Comparison of ENCODE assay signal across 30 cellular contexts in genomic region chr15:100515758-100516157, GRCh38. TPM values are rescaled to one million over a fixed set of nuclear protein-coding genes. Genes with fewer than 3 reads are reported as not detected.
DNase-seq lines count a peak whose midpoint lies in the region; ATAC-seq, FAIRE-seq and TF ChIP-seq lines count a peak whose summit lies in the region.
"Had no signal": no experiment of that assay in that cellular context is flagged by ENCODE, and none has a peak within 500 bp of the region (broad histone marks: within the 10 kb centered on the region; RNA-seq: fewer than 3 reads in every experiment).

No MANE protein-coding gene starts in this region.

- in situ Hi-C loops in HepG2 (cut with HindIII; ENCODE audit: extremely low pct_ligation_motif_present, low pct_unique_long_range_greater_than_20kb): no loop called here

- H3K4ac ChIP-seq in H9 (ENCODE audit: low read depth, low read length): no peak overlapping the region
- H3K4ac ChIP-seq in mesenchymal stem cell (ENCODE audit: low read depth in 1 of 2, low read length in 2 of 2): no peak overlapping the region

- TF ChIP-seq POLR2A in HepG2 (IDR thresholded peaks at IDR 0.05; ENCODE audit: insufficient read depth in 1 of 2, low read depth in 2 of 2, low read length in 2 of 2): no peak

- DNase-seq in Daoy (ENCODE audit: low read depth) (peak; percentile 4), H9 (no peak), mesenchymal stem cell (no peak), HepG2 (ENCODE audit: low spot score) (no peak), T1000 (lab: John Stamatoyannopoulos, UW) (no peak)
- no peak for DNase-seq in naive thymus-derived CD4-positive, alpha-beta T cell
- DNase-seq: activated CD4-positive, alpha-beta T cell treated with anti-CD3 and anti-CD28 coated beads, Interleukin-2, amount 50 U/mL, for 4 hours; activated effector memory CD4-positive, alpha-beta T cell treated with Interleukin-2 at 50 U/mL for 16 hours; CD8-positive, alpha-beta T cell; DMS 273 treated with DMSO at 0.1 percent for 48 hours; effector CD4-positive, alpha-beta T cell; erythroblast; GOT3; kidney; lower lobe of right lung; NCI-H146; NCI-H2171; NCI-H526 treated with DMSO at 0.1 percent for 48 hours; right lobe of liver; SK-N-SH; stimulated activated CD4-positive, alpha-beta T cell treated with anti-CD3 and anti-CD28 coated beads, Interleukin-15, amount 100 ng/mL, for 24 hours; T-helper 17 cell; thyroid gland had no signal

- no peaks in the 10 kb centered on the region for H3K9me3 ChIP-seq in H9 (ENCODE audit: control insufficient read depth, low read depth, low read length)
- H3K9me3 ChIP-seq in naive thymus-derived CD4-positive, alpha-beta T cell (ENCODE audit: control insufficient read depth in 2 of 3, low read length in 3 of 3): no peaks in the 10 kb centered on the region
- no peaks in the 10 kb centered on the region for H3K9me3 ChIP-seq in mesenchymal stem cell (ENCODE audit: control insufficient read depth, low read length)
- H3K9me3 ChIP-seq in HepG2 (ENCODE audit: low read length): no peaks in the 10 kb centered on the region
- H3K9me3 ChIP-seq: lower lobe of right lung, right lobe of liver, SK-N-SH, thyroid gland had no signal

- H3K27me3 ChIP-seq in H9 (ENCODE audit: insufficient read depth, low read length) (no peaks in the 10 kb centered on the region), mesenchymal stem cell (ENCODE audit: control insufficient read depth in 1 of 2, insufficient read depth in 1 of 2, low read length in 2 of 2) (no peaks in the 10 kb centered on the region), HepG2 (ENCODE audit: control insufficient read depth in 1 of 2, insufficient read depth in 2 of 2, low read length in 2 of 2) (no peaks in the 10 kb centered on the region; a peak in 1 of 5 replicates)
- H3K27me3 ChIP-seq in naive thymus-derived CD4-positive, alpha-beta T cell (ENCODE audit: control insufficient read depth in 2 of 2, insufficient read depth in 2 of 2, low read length in 2 of 2): no peaks in the 10 kb centered on the region
- H3K27me3 ChIP-seq: right lobe of liver, thyroid gland had no signal

- no peaks in the 10 kb centered on the region for H3K23me2 ChIP-seq in H9 (ENCODE audit: insufficient read length, low read depth, low read length, poor library complexity, severe bottlenecking)

- H3K18ac ChIP-seq in H9 (ENCODE audit: insufficient read length, low read depth, low read length) (no peak overlapping the region), mesenchymal stem cell (ENCODE audit: low read depth in 1 of 2, low read length in 2 of 2) (no peak overlapping the region)

- POLR2A ChIA-PET in naive thymus-derived CD4-positive, alpha-beta T cell (lab: Charles Lee): interaction anchor here (0.6 kb wide), 1 partner anchor 13 kb away, joined by 3 read pairs; the partner anchor contains the start of gene CERS3
- POLR2A ChIA-PET in HepG2 (lab: Yijun Ruan, JAX): no interaction called here

- BruUV-seq in HepG2 (replicated peaks; lab: Mats Ljungman, UMichigan): no TSS peak

- no peak overlapping the region for H3K56ac ChIP-seq in H9 (ENCODE audit: insufficient read length, low read depth, low read length)

- WGBS in H9 (ENCODE audit: extremely low coverage, insufficient read length, low lambda C conversion rate): no CpG with 5 or more reads among the region's 4 CpGs
- WGBS in mesenchymal stem cell: 83% methylated on average over 4 of the region's 4 CpGs
- 58% methylated on average over 4 of the region's 4 CpGs for WGBS in HepG2 (ENCODE audit: low lambda C conversion rate)

- peak overlapping the region; percentile 9 for H4K5ac ChIP-seq in H9 (ENCODE audit: insufficient read length, low read depth, low read length)

- no peak overlapping the region for H3K4me3 Mint-ChIP-seq in H9
- no peak overlapping the region for H3K4me3 Mint-ChIP-seq in activated T-helper 17 cell treated with anti-CD3 and anti-CD28 coated beads, Interleukin-2, amount 50 U/mL, for 72 hours
- H3K4me3 Mint-ChIP-seq in naive thymus-derived CD4-positive, alpha-beta T cell: no peak overlapping the region
- H3K4me3 Mint-ChIP-seq: brain; CD8-positive, alpha-beta T cell; neural crest cell; stimulated activated naive CD8-positive, alpha-beta T cell treated with anti-CD3 and anti-CD28 coated beads, Interleukin-15, Interleukin-2, amounts not matched to agents 100 ng/mL and 50 ng/mL, for 24 hours; T-helper 17 cell had no signal

- H2BK15ac ChIP-seq in H9 (ENCODE audit: low read depth, low read length) (no peak overlapping the region), mesenchymal stem cell (ENCODE audit: low read depth, poor library complexity, severe bottlenecking) (no peak overlapping the region)

- H3K9me3 Mint-ChIP-seq in H9: no peaks in the 10 kb centered on the region
- H3K9me3 Mint-ChIP-seq in activated T-helper 17 cell treated with anti-CD3 and anti-CD28 coated beads, Interleukin-2, amount 50 U/mL, for 72 hours: no peaks in the 10 kb centered on the region
- H3K9me3 Mint-ChIP-seq in naive thymus-derived CD4-positive, alpha-beta T cell: peaks cover 0 to 3% (median 0%) of the 10 kb centered on the region in 11 donors
- H3K9me3 Mint-ChIP-seq: brain; CD8-positive, alpha-beta T cell; stimulated activated naive CD8-positive, alpha-beta T cell treated with anti-CD3 and anti-CD28 coated beads, Interleukin-15, Interleukin-2, amounts not matched to agents 100 ng/mL and 50 ng/mL, for 24 hours had no signal

- H3K23ac ChIP-seq in H9 (ENCODE audit: insufficient read length, low read depth, low read length): no peak overlapping the region
- H3K23ac ChIP-seq in mesenchymal stem cell (ENCODE audit: low read length in 2 of 2): no peak overlapping the region

- H4K20me1 ChIP-seq in H9 (ENCODE audit: control insufficient read depth, insufficient read depth, insufficient read length) (no peaks in the 10 kb centered on the region), HepG2 (ENCODE audit: insufficient read depth, low read length) (no peaks in the 10 kb centered on the region)

- H3T11ph ChIP-seq in H9 (ENCODE audit: low read length): no peak overlapping the region

- CTCF ChIA-PET in naive thymus-derived CD4-positive, alpha-beta T cell (lab: Charles Lee): no interaction called here
- CTCF ChIA-PET in HepG2 (lab: Yijun Ruan, JAX; ENCODE audit: low intra/inter-chr PET ratio, low total read pairs): no interaction called here

- no peak overlapping the region for H2BK20ac ChIP-seq in H9 (ENCODE audit: low read depth, low read length, poor library complexity, severe bottlenecking)

- H3K79me1 ChIP-seq in H9 (ENCODE audit: insufficient read depth, low read depth, low read length, poor library complexity, severe bottlenecking) (no peaks in the 10 kb centered on the region), mesenchymal stem cell (replicated peaks; ENCODE audit: low read length, poor library complexity, severe bottlenecking) (no peaks in the 10 kb centered on the region)

- H3K27me3 Mint-ChIP-seq in H9 (ENCODE audit: low read depth): no peaks in the 10 kb centered on the region; the same call in none of the 2 replicates
- H3K27me3 Mint-ChIP-seq in activated T-helper 17 cell treated with anti-CD3 and anti-CD28 coated beads, Interleukin-2, amount 50 U/mL, for 72 hours: no peaks in the 10 kb centered on the region
- peaks cover 0 to 11% (median 0%) of the 10 kb centered on the region in 5 donors for H3K27me3 Mint-ChIP-seq in naive thymus-derived CD4-positive, alpha-beta T cell
- H3K27me3 Mint-ChIP-seq: stimulated activated naive CD8-positive, alpha-beta T cell treated with anti-CD3 and anti-CD28 coated beads, Interleukin-15, Interleukin-2, amounts not matched to agents 100 ng/mL and 50 ng/mL, for 24 hours; T-helper 17 cell had no signal

- no peaks in the 10 kb centered on the region for H3K36me3 Mint-ChIP-seq in H9 (ENCODE audit: insufficient read depth in 1 of 3, low read depth in 3 of 3)
- H3K36me3 Mint-ChIP-seq in activated T-helper 17 cell treated with anti-CD3 and anti-CD28 coated beads, Interleukin-2, amount 50 U/mL, for 72 hours (ENCODE audit: low read depth): no peaks in the 10 kb centered on the region
- H3K36me3 Mint-ChIP-seq in naive thymus-derived CD4-positive, alpha-beta T cell: peaks cover 0 to 21% (median 0%) of the 10 kb centered on the region in 5 donors
- H3K36me3 Mint-ChIP-seq: brain; CD8-positive, alpha-beta T cell had no signal

- H2BK5ac ChIP-seq in H9 (ENCODE audit: insufficient read length, low read length): no peak overlapping the region
- no peak overlapping the region for H2BK5ac ChIP-seq in mesenchymal stem cell (ENCODE audit: low read depth, low read length, poor library complexity, severe bottlenecking)

- peak; percentile 45 for ATAC-seq in activated T-helper 17 cell treated with anti-CD3 and anti-CD28 coated beads, Interleukin-2, amount 50 U/mL, for 72 hours (replicated peaks)
- peak; percentile 50 for ATAC-seq in naive thymus-derived CD4-positive, alpha-beta T cell
- ATAC-seq in HepG2: no peak
- ATAC-seq: CD8-positive, alpha-beta T cell; K562; lower lobe of right lung; T-helper 17 cell had no signal

- no peak overlapping the region for H2AK5ac ChIP-seq in H9 (ENCODE audit: insufficient read length, low read length)
- no peak overlapping the region for H2AK5ac ChIP-seq in mesenchymal stem cell (ENCODE audit: low read length, severe bottlenecking)

- H3K4me1 Mint-ChIP-seq in H9: peaks cover 0 to 4% of the 10 kb centered on the region in 2 experiments; a peak in 2 of 4 replicates
- peaks cover 5% of the 10 kb centered on the region for H3K4me1 Mint-ChIP-seq in activated T-helper 17 cell treated with anti-CD3 and anti-CD28 coated beads, Interleukin-2, amount 50 U/mL, for 72 hours
- H3K4me1 Mint-ChIP-seq in naive thymus-derived CD4-positive, alpha-beta T cell: peaks cover 0 to 23% (median 16%) of the 10 kb centered on the region in 7 donors
- H3K4me1 Mint-ChIP-seq: neural crest cell had no signal

- H3K4me3 ChIP-seq in naive thymus-derived CD4-positive, alpha-beta T cell (ENCODE audit: low read length): no peak overlapping the region
- H3K4me3 ChIP-seq in mesenchymal stem cell (ENCODE audit: insufficient read depth in 1 of 2, low read depth in 1 of 2, low read length in 2 of 2): no peak overlapping the region
- no peak overlapping the region for H3K4me3 ChIP-seq in HepG2 (replicated peaks in 1 of 3; ENCODE audit: insufficient read depth in 1 of 3, low read depth in 2 of 3, low read length in 3 of 3)
- H3K4me3 ChIP-seq: K562, lower lobe of right lung, right lobe of liver, thyroid gland had no signal

- no peak overlapping the region for H3K4me2 ChIP-seq in H9 (ENCODE audit: insufficient read depth, insufficient read length, low read length)
- no peak overlapping the region for H3K4me2 ChIP-seq in mesenchymal stem cell (ENCODE audit: low read length, poor library complexity, severe bottlenecking)
- H3K4me2 ChIP-seq in HepG2 (ENCODE audit: low read depth, low read length): no peak overlapping the region
- H3K4me2 ChIP-seq: SK-N-SH had no signal

- H2BK12ac ChIP-seq in H9 (ENCODE audit: insufficient read length, low read depth, low read length) (no peak overlapping the region), mesenchymal stem cell (ENCODE audit: low read length in 2 of 2) (no peak overlapping the region)

- no peak overlapping the region for H4K91ac ChIP-seq in H9 (ENCODE audit: insufficient read length, low read depth, low read length)
- H4K91ac ChIP-seq in mesenchymal stem cell (ENCODE audit: low read length): no peak overlapping the region

- no peak overlapping the region for H3K27ac Mint-ChIP-seq in H9
- no peak overlapping the region for H3K27ac Mint-ChIP-seq in activated T-helper 17 cell treated with anti-CD3 and anti-CD28 coated beads, Interleukin-2, amount 50 U/mL, for 72 hours
- peak overlapping the region in 4 of 9 donors; percentile 1 to 67 (median 42) for H3K27ac Mint-ChIP-seq in naive thymus-derived CD4-positive, alpha-beta T cell
- H3K27ac Mint-ChIP-seq: CD8-positive, alpha-beta T cell; stimulated activated naive CD8-positive, alpha-beta T cell treated with anti-CD3 and anti-CD28 coated beads, Interleukin-15, Interleukin-2, amounts not matched to agents 100 ng/mL and 50 ng/mL, for 24 hours; T-helper 17 cell had no signal

- no peak overlapping the region for H4K8ac ChIP-seq in H9 (replicated peaks; ENCODE audit: insufficient read length, low read depth, low read length)
- no peak overlapping the region for H4K8ac ChIP-seq in mesenchymal stem cell (ENCODE audit: low read length)

- no peak overlapping the region for H3K9ac ChIP-seq in H9 (ENCODE audit: extremely low read depth, insufficient read length, low read length)
- no peak overlapping the region for H3K9ac ChIP-seq in mesenchymal stem cell (ENCODE audit: low read length)
- no peak overlapping the region for H3K9ac ChIP-seq in HepG2 (ENCODE audit: insufficient read depth, low read depth, low read length)
- H3K9ac ChIP-seq: SK-N-SH had no signal

- H3K27ac ChIP-seq in H9 (ENCODE audit: insufficient read length, low read depth, low read length) (no peak overlapping the region), mesenchymal stem cell (ENCODE audit: low read length, poor library complexity, severe bottlenecking) (no peak overlapping the region), HepG2 (ENCODE audit: extremely low read length, insufficient read depth, low read length) (no peak overlapping the region)
- no peak overlapping the region for H3K27ac ChIP-seq in naive thymus-derived CD4-positive, alpha-beta T cell (ENCODE audit: low read depth, low read length)
- H3K27ac ChIP-seq: lower lobe of right lung, thyroid gland, VCaP had no signal

- intact Hi-C loops in naive thymus-derived CD4-positive, alpha-beta T cell (cut with micrococcal nuclease): no loop called here
- intact Hi-C loops in HepG2 (cut with micrococcal nuclease; ENCODE audit: unreplicated experiment): no loop called here

- H2BK120ac ChIP-seq in H9 (ENCODE audit: low read depth, low read length, poor library complexity, severe bottlenecking) (no peak overlapping the region), mesenchymal stem cell (ENCODE audit: low read depth, low read length) (no peak overlapping the region)

- no peaks in the 10 kb centered on the region for H3K79me2 ChIP-seq in H9 (ENCODE audit: insufficient read depth, low read length)
- H3K79me2 ChIP-seq in HepG2 (ENCODE audit: insufficient read depth, low read length): no peaks in the 10 kb centered on the region

- TF ChIP-seq CTCF in H9 (conservative IDR thresholded peaks at IDR 0.05): no peak
- no peak for TF ChIP-seq CTCF in HepG2 (CRISPR knock-in tag; IDR thresholded peaks at IDR 0.05)

- TF ChIP-seq EP300 in HepG2 (IDR thresholded peaks at IDR 0.05; ENCODE audit: low read depth in 2 of 2, low read length in 2 of 2) (no peak), HepG2 (CRISPR knock-in tag; IDR thresholded peaks at IDR 0.05; ENCODE audit: borderline replicate concordance) (no peak)

- no peak for TF ChIP-seq RAD21 in HepG2 (CRISPR knock-in tag; IDR thresholded peaks at IDR 0.05)

- H3K4me1 ChIP-seq in H9 (ENCODE audit: insufficient read depth, low read length) (no peaks in the 10 kb centered on the region), mesenchymal stem cell (ENCODE audit: control insufficient read depth, insufficient read depth, low read depth, low read length) (no peaks in the 10 kb centered on the region), HepG2 (ENCODE audit: insufficient read depth, low read length) (no peaks in the 10 kb centered on the region)
- peaks cover 9 to 12% of the 10 kb centered on the region in 2 donors for H3K4me1 ChIP-seq in naive thymus-derived CD4-positive, alpha-beta T cell (ENCODE audit: control insufficient read depth in 2 of 2, insufficient read depth in 2 of 2, low read length in 2 of 2)
- H3K4me1 ChIP-seq: thyroid gland had no signal

- H2AFZ ChIP-seq in H9 (ENCODE audit: low read length) (no peak overlapping the region), mesenchymal stem cell (ENCODE audit: low read depth, low read length) (no peak overlapping the region), HepG2 (ENCODE audit: low read length) (no peak overlapping the region)

- no peaks in the 10 kb centered on the region for H3K36me3 ChIP-seq in naive thymus-derived CD4-positive, alpha-beta T cell (ENCODE audit: control insufficient read depth in 2 of 3, insufficient read depth in 3 of 3, low read length in 3 of 3)
- H3K36me3 ChIP-seq in mesenchymal stem cell (ENCODE audit: control insufficient read depth in 1 of 2, insufficient read depth in 2 of 2, low read depth in 1 of 2, low read length in 2 of 2) (no peaks in the 10 kb centered on the region), HepG2 (replicated peaks in 1 of 2; ENCODE audit: control insufficient read depth in 1 of 2, insufficient read depth in 2 of 2, low read length in 2 of 2) (no peaks in the 10 kb centered on the region)
- H3K36me3 ChIP-seq: lower lobe of right lung, right lobe of liver, thyroid gland had no signal

- no peak for FAIRE-seq in HepG2 (lab: Jason Lieb, UNC)
- FAIRE-seq: K562, kidney had no signal

- H3K14ac ChIP-seq in H9 (ENCODE audit: insufficient read depth, low read length) (no peak overlapping the region), mesenchymal stem cell (ENCODE audit: low read length in 2 of 2) (no peak overlapping the region)

RNA-seq across cellular contexts. Expression of gene CERS3, which starts 13.0 kb away (rescaled TPM):
- total RNA-seq in Daoy (2014; rRNA removed; shearing (Covaris generic)): not detected in 2 replicates
- 1.3 and 1.4 TPM in 2 replicates for total RNA-seq in H9 (2021)
- total RNA-seq in activated T-helper 17 cell treated with anti-CD3 and anti-CD28 coated beads, Interleukin-2, amount 50 U/mL, for 72 hours: 1 to 10 TPM in 1 of 2 donors, under 1 TPM in 1; 0.54 to 1.0 TPM
- 1 to 10 TPM; 1.8 to 5.5 (median 4.0) TPM for total RNA-seq in naive thymus-derived CD4-positive, alpha-beta T cell
- under 1 TPM; 0.27 to 0.55 TPM for polyA plus RNA-seq in naive thymus-derived CD4-positive, alpha-beta T cell
- polyA plus RNA-seq in mesenchymal stem cell (2013, experiment 1 of 2): not detected
- polyA plus RNA-seq in mesenchymal stem cell (2013, experiment 2 of 2): not detected
- total RNA-seq in HepG2 (2016; rRNA removed; fragmentation: Illumina TruSeq; extraction: Trizol): not detected in 2 replicates
- total RNA-seq in HepG2 (2016; cell fraction: cytosol; rRNA removed; fragmentation: Illumina TruSeq; extraction: Trizol; ENCODE audit: low read depth): not detected in 2 replicates
- total RNA-seq in HepG2 (2016; cell fraction: insoluble cytoplasmic fraction; rRNA removed; fragmentation: Illumina TruSeq; extraction: Trizol): not detected in 2 replicates
- not detected in 2 replicates for total RNA-seq in HepG2 (2016; cell fraction: membrane; rRNA removed; fragmentation: Illumina TruSeq; extraction: Trizol)
- total RNA-seq in HepG2 (2016; cell fraction: nucleus; rRNA removed; fragmentation: Illumina TruSeq; extraction: Trizol): not detected in 2 replicates
- polyA plus RNA-seq in HepG2 (2011; rRNA removed): not detected in 2 replicates
- not detected in 2 replicates for polyA plus RNA-seq in HepG2 (2011; cell fraction: cytosol; rRNA removed)
- polyA plus RNA-seq in HepG2 (2011; cell fraction: nucleus; rRNA removed): not detected in 2 replicates
- polyA plus RNA-seq in HepG2 (2012): not detected in 2 replicates
- not detected in 2 replicates for polyA plus RNA-seq in HepG2 (2016; cell fraction: cytosol; fragmentation: Illumina TruSeq; extraction: Trizol; ENCODE audit: low read depth)
- polyA plus RNA-seq in HepG2 (2016; cell fraction: insoluble cytoplasmic fraction; fragmentation: Illumina TruSeq; extraction: Trizol; ENCODE audit: low read depth): not detected in 2 replicates
- polyA plus RNA-seq in HepG2 (2016; cell fraction: membrane; fragmentation: Illumina TruSeq; extraction: Trizol; ENCODE audit: low read depth): not detected in 2 replicates
- polyA plus RNA-seq in HepG2 (2016; cell fraction: nucleus; fragmentation: Illumina TruSeq; extraction: Trizol; ENCODE audit: insufficient read depth, low read depth): not detected in 2 replicates
- 0.28 TPM in 1 of 2 replicates, not detected in the other for polyA minus RNA-seq in HepG2 (2011; rRNA and poly(A)+ RNA removed; ENCODE audit: low replicate concordance)
- not detected in 2 replicates for polyA minus RNA-seq in HepG2 (2011; cell fraction: cytosol; rRNA and poly(A)+ RNA removed)
- not detected in 2 replicates for polyA minus RNA-seq in HepG2 (2011; cell fraction: nucleus; rRNA and poly(A)+ RNA removed)
- total RNA-seq: G401, K562, lower lobe of right lung, right lobe of liver had no signal
- polyA plus RNA-seq: K562, SK-N-SH had no signal
